Comparison of ENCODE assay signal across 19 cellular contexts in genomic region chr6:14512246-14512645, GRCh38.
"Had no signal": no experiment of that assay in that cellular context is flagged by ENCODE, and none has a peak within 500 bp of the region (broad histone marks: within the 10 kb centered on the region; RNA-seq: fewer than 3 reads in every experiment).

No MANE protein-coding gene starts in this region.

- H3K27me3 ChIP-seq: Peyer's patch, SJCRH30 had no signal

- H2AFZ ChIP-seq: PC-9 had no signal

- H3K27ac ChIP-seq: HL-60, PC-9, Peyer's patch, SJCRH30 had no signal

- DNase-seq: Karpas-422; KBM-7; MM.1S; NCI-H1092 treated with DMSO at 0.1 percent for 48 hours; NCI-H1436; NCI-H187; NCI-H2029 treated with DMSO at 0.1 percent for 48 hours; NCI-H2107; NCI-H2227 treated with DMSO at 0.1 percent for 48 hours; NCI-H524; NCI-H526 treated with DMSO at 0.1 percent for 48 hours; NCI-H748 treated with DMSO at 0.1 percent for 48 hours; NK-92 treated with Interleukin-12 subunit alpha and Interleukin-12 subunit beta, amount 100 ng/mL, for 24 hours; OCI-M1; PC-9; Peyer's patch; SHP77 treated with DMSO at 0.1 percent for 48 hours; SJCRH30 had no signal

- H3K4me1 ChIP-seq: Peyer's patch, SJCRH30 had no signal

- H3K4me2 ChIP-seq: PC-9 had no signal

- H3K4me3 ChIP-seq: PC-9, Peyer's patch, SJCRH30 had no signal

- H3K9me3 ChIP-seq: Peyer's patch, SJCRH30 had no signal

- H3K36me3 ChIP-seq: Peyer's patch, SJCRH30 had no signal
